ENCODE assay signal across 8 cellular contexts in the genomic region with DNA sequence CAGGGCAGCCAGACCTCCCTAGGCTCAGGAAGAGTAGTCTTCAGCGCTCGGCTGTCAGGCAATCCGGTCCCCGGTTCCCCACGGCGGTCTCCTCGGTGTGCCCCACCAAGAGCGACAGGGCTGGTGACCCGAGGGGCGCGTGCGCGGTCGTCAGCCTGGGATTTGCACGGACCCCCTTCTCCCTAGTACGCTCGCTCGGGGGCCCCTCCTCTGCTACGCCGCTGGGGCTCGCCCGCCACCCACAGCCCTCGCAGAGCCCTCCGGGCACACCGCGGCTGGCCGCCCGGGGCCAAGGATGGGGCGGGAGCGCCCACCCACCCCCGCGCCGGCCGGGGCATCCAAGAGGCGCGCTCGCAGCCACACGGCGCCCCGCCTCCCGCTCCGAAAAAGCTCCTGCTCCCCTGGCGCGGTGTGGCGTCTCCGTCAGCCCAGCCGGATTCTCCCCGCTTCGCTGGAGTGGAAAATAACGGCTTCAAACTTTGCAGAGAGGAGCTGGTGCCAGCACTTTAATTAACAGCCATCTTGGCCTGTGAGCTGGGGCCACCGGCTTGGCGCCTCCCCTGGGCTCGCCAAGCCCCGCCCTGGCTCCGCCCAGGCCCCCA. TPM values are rescaled to one million over a fixed set of nuclear protein-coding genes. Genes with fewer than 3 reads are reported as not detected.
DNase-seq lines count a peak whose midpoint lies in the region; ATAC-seq and TF ChIP-seq lines count a peak whose summit lies in the region.

No MANE protein-coding gene starts in this region.

- H3K27me3 ChIP-seq in endocrine pancreas (ENCODE audit: control insufficient read depth, insufficient read depth, low read length), result no peaks in the 10 kb centered on the region
- peaks cover 11 to 16% of the 10 kb centered on the region in 2 donors for H3K27me3 ChIP-seq in naive thymus-derived CD4-positive, alpha-beta T cell (ENCODE audit: control insufficient read depth in 2 of 2, insufficient read depth in 2 of 2, low read length in 2 of 2)

- peaks cover 0 to 8% (median 0%) of the 10 kb centered on the region in 5 donors for H3K36me3 Mint-ChIP-seq in naive thymus-derived CD4-positive, alpha-beta T cell

- H3K4me1 ChIP-seq in endocrine pancreas (ENCODE audit: control insufficient read depth, insufficient read depth, low read length), result no peaks in the 10 kb centered on the region
- peaks cover 19 to 24% of the 10 kb centered on the region in 2 donors for H3K4me1 ChIP-seq in naive thymus-derived CD4-positive, alpha-beta T cell (ENCODE audit: control insufficient read depth in 2 of 2, insufficient read depth in 2 of 2, low read length in 2 of 2)

- H3K27ac ChIP-seq in RWPE1, result peak overlapping the region; percentile 94
- no peak overlapping the region for H3K27ac ChIP-seq in naive thymus-derived CD4-positive, alpha-beta T cell (ENCODE audit: low read depth, low read length)

- no peak for TF ChIP-seq CTCF in RWPE1 (conservative IDR thresholded peaks at IDR 0.05; ENCODE audit: low read depth)

- H3K9me3 Mint-ChIP-seq in naive thymus-derived CD4-positive, alpha-beta T cell, result no peaks in the 10 kb centered on the region

- no peak for ATAC-seq in naive thymus-derived CD4-positive, alpha-beta T cell
- ATAC-seq in HG03520 (IDR thresholded peaks at IDR 0.05; ENCODE audit: unreplicated experiment), result no peak
- ATAC-seq in GM21786 (IDR thresholded peaks at IDR 0.05; ENCODE audit: unreplicated experiment), result no peak

- DNase-seq in NCI-H146 (lab: John Stamatoyannopoulos, UW) (peak; percentile 30), NCI-H146 treated with DMSO at 0.1 percent for 48 hours (lab: John Stamatoyannopoulos, UW; ENCODE audit: unreplicated experiment) (no peak), RWPE1 (ENCODE audit: low spot score) (no peak), SW 1271 (lab: John Stamatoyannopoulos, UW) (no peak)
- DNase-seq in naive thymus-derived CD4-positive, alpha-beta T cell, result peak in 4 of 9 donors; percentile 12 to 52 (median 26)

- CTCF ChIA-PET in RWPE1 (lab: Yijun Ruan, JAX), result interaction anchor here (0.7 kb wide), 1 partner anchor 129 kb away, joined by 3 read pairs; no protein-coding TSS in a partner anchor
- CTCF ChIA-PET in naive thymus-derived CD4-positive, alpha-beta T cell (lab: Charles Lee), result no interaction called here

- H3K27ac Mint-ChIP-seq in naive thymus-derived CD4-positive, alpha-beta T cell, result no peak overlapping the region

- POLR2A ChIA-PET in RWPE1 (lab: Yijun Ruan, JAX; ENCODE audit: low non-redundant PET), result no interaction called here
- POLR2A ChIA-PET in naive thymus-derived CD4-positive, alpha-beta T cell (lab: Charles Lee), result no interaction called here

- H3K4me3 Mint-ChIP-seq in naive thymus-derived CD4-positive, alpha-beta T cell, result peak overlapping the region; percentile 61 to 87 (median 76)

- intact Hi-C loops in naive thymus-derived CD4-positive, alpha-beta T cell (cut with micrococcal nuclease), result loop anchor here in 1 of 2 donors (2.0 kb wide), 1 partner anchor 49 kb away; no protein-coding TSS in a partner anchor

- peaks cover 23 to 36% (median 29%) of the 10 kb centered on the region in 7 donors for H3K4me1 Mint-ChIP-seq in naive thymus-derived CD4-positive, alpha-beta T cell

- H3K9me3 ChIP-seq in endocrine pancreas (ENCODE audit: control insufficient read depth, low read length), result no peaks in the 10 kb centered on the region
- H3K9me3 ChIP-seq in naive thymus-derived CD4-positive, alpha-beta T cell (ENCODE audit: control insufficient read depth in 2 of 3, low read length in 3 of 3), result no peaks in the 10 kb centered on the region

- H3K4me3 ChIP-seq in endocrine pancreas (ENCODE audit: control insufficient read depth, insufficient read depth, low read length), result peak overlapping the region; percentile 5
- H3K4me3 ChIP-seq in naive thymus-derived CD4-positive, alpha-beta T cell (ENCODE audit: low read length), result peak overlapping the region; percentile 23

- H3K9ac ChIP-seq in endocrine pancreas (ENCODE audit: control insufficient read depth, insufficient read depth, low read length), result peak overlapping the region; percentile 24

- no peaks in the 10 kb centered on the region for H3K36me3 ChIP-seq in endocrine pancreas (ENCODE audit: control insufficient read depth, insufficient read depth, low read length)
- no peaks in the 10 kb centered on the region for H3K36me3 ChIP-seq in naive thymus-derived CD4-positive, alpha-beta T cell (ENCODE audit: control insufficient read depth in 2 of 3, insufficient read depth in 3 of 3, low read length in 3 of 3)

- peaks cover 17 to 77% (median 31%) of the 10 kb centered on the region in 5 donors for H3K27me3 Mint-ChIP-seq in naive thymus-derived CD4-positive, alpha-beta T cell

RNA-seq across cellular contexts. Expression of a gene that starts 2.1 kb away (rescaled TPM):
- total RNA-seq in naive thymus-derived CD4-positive, alpha-beta T cell, result under 1 TPM in 1 of 5 experiments, not detected in 4; 0.29 TPM
- polyA plus RNA-seq in naive thymus-derived CD4-positive, alpha-beta T cell, result not detected

RNA-seq across cellular contexts. Expression of a gene that starts 22.7 kb away (rescaled TPM):
- 10 to 100 TPM in 1 of 5 experiments, under 1 TPM in 1, not detected in 3; 0.17 to 57.2 TPM for total RNA-seq in naive thymus-derived CD4-positive, alpha-beta T cell
- polyA plus RNA-seq in naive thymus-derived CD4-positive, alpha-beta T cell, result not detected

RNA-seq across cellular contexts. Expression of a gene that starts 54.9 kb away (rescaled TPM):
- total RNA-seq in naive thymus-derived CD4-positive, alpha-beta T cell, result not detected
- under 1 TPM in 1 of 2 donors, not detected in 1; 0.16 TPM for polyA plus RNA-seq in naive thymus-derived CD4-positive, alpha-beta T cell
